24 cellular contexts compared by ENCODE assay signal in the genomic region with DNA sequence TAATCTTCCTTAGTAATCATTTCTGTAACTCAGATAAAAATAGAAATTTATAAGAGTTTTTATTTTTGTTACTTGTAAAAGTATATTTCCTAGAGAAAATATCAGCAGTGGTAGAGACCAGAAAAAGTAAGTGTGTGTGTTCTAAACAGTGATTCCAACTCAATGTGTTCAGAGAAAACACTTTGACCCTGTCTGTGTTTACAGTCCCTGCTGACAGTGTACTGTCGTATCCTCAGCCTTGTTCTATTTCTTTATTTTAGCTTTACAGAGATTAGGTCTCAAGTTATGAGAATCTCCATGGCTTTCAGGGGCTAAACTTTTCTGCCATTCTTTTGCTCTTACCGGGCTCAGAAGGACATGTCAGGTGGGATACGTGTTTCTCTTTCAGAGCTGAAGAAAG. TPM values are rescaled to one million over a fixed set of nuclear protein-coding genes. Genes with fewer than 3 reads are reported as not detected.
DNase-seq lines count a peak whose midpoint lies in the region; ATAC-seq, FAIRE-seq and TF ChIP-seq lines count a peak whose summit lies in the region.
"Had no signal": no experiment of that assay in that cellular context is flagged by ENCODE, and none has a peak within 500 bp of the region (broad histone marks: within the 10 kb centered on the region; RNA-seq: fewer than 3 reads in every experiment).

No MANE protein-coding gene starts in this region.

- H3K79me2 ChIP-seq in HepG2 (ENCODE audit: insufficient read depth, low read length) (no peaks in the 10 kb centered on the region), mesendoderm (ENCODE audit: control insufficient read depth, insufficient read depth, low read length) (no peaks in the 10 kb centered on the region)

- H3K27me3 ChIP-seq in HepG2 (ENCODE audit: control insufficient read depth in 1 of 2, insufficient read depth in 2 of 2, low read length in 2 of 2): 0 out of 5 replicates have a peak, but pooled peaks cover 0 to 6% of the 10 kb centered on the region in 2 experiments
- no peaks in the 10 kb centered on the region for H3K27me3 ChIP-seq in mesendoderm (ENCODE audit: insufficient read depth, low read length, poor library complexity)
- H3K27me3 ChIP-seq: BE2C; BLaER1 treated with 17β-estradiol and CSF1 and Interleukin-3, amounts not matched to agents 10 nM and 100 nM had no signal

- peaks cover 16 to 18% of the 10 kb centered on the region in 2 donors for H3K27me3 Mint-ChIP-seq in T-cell

- no peak for TF ChIP-seq EP300 in HepG2 (IDR thresholded peaks at IDR 0.05; ENCODE audit: low read depth in 2 of 2, low read length in 2 of 2)
- no peak for TF ChIP-seq EP300 in HepG2 (CRISPR knock-in tag; IDR thresholded peaks at IDR 0.05; ENCODE audit: borderline replicate concordance)

- H2BK5ac ChIP-seq in mesendoderm (ENCODE audit: low read length): no peak overlapping the region

- no peak overlapping the region for H3K23ac ChIP-seq in mesendoderm (ENCODE audit: low read length)

- POLR2A ChIA-PET in HepG2 (lab: Yijun Ruan, JAX): no interaction called here
- POLR2A ChIA-PET in T-cell (lab: Charles Lee): interaction anchor here in 1 of 2 donors (0.7 kb wide), 1 partner anchor 8 kb away, joined by 3 read pairs; no protein-coding TSS in a partner anchor

- no peak overlapping the region for H3K4me3 Mint-ChIP-seq in T-cell
- H3K4me3 Mint-ChIP-seq: CD14-positive monocyte; CD4-positive, alpha-beta T cell; CD8-positive, alpha-beta memory T cell; GM23338; H9 had no signal

- H3K36me3 ChIP-seq in SK-N-MC (ENCODE audit: insufficient read depth, low read length) (peaks cover 13% of the 10 kb centered on the region), HepG2 (replicated peaks in 1 of 2; ENCODE audit: control insufficient read depth in 1 of 2, insufficient read depth in 2 of 2, low read length in 2 of 2) (no peaks in the 10 kb centered on the region), mesendoderm (ENCODE audit: control insufficient read depth, insufficient read depth, low read length) (no peaks in the 10 kb centered on the region)
- H3K36me3 ChIP-seq: BE2C; BLaER1 treated with 17β-estradiol and CSF1 and Interleukin-3, amounts not matched to agents 10 nM and 100 nM had no signal

- FAIRE-seq in HepG2 (lab: Jason Lieb, UNC): no peak
- FAIRE-seq: GM12891, GM19239 had no signal

- H3K9me3 ChIP-seq in SK-N-MC (ENCODE audit: low read depth, low read length): peaks cover 3% of the 10 kb centered on the region; the same call in 1 of the 2 replicates
- H3K9me3 ChIP-seq in HepG2 (ENCODE audit: low read length): no peaks in the 10 kb centered on the region
- H3K9me3 ChIP-seq: BE2C; BLaER1 treated with 17β-estradiol and CSF1 and Interleukin-3, amounts not matched to agents 10 nM and 100 nM had no signal

- no peak overlapping the region for H3K56ac ChIP-seq in mesendoderm (ENCODE audit: low read length)

- H3K79me1 ChIP-seq in mesendoderm (ENCODE audit: low read length): no peaks in the 10 kb centered on the region

- H3K4me1 Mint-ChIP-seq in T-cell: peaks cover 0 to 2% (median 0%) of the 10 kb centered on the region in 3 donors
- H3K4me1 Mint-ChIP-seq: CD8-positive, alpha-beta memory T cell had no signal

- no peak for TF ChIP-seq POLR2A in HepG2 (IDR thresholded peaks at IDR 0.05; ENCODE audit: insufficient read depth in 1 of 2, low read depth in 2 of 2, low read length in 2 of 2)

- no peak overlapping the region for H4K5ac ChIP-seq in mesendoderm (ENCODE audit: low read length)

- CTCF ChIA-PET in HepG2 (lab: Yijun Ruan, JAX; ENCODE audit: low intra/inter-chr PET ratio, low total read pairs) (no interaction called here), T-cell (lab: Charles Lee) (no interaction called here)

- H3K4ac ChIP-seq in mesendoderm (ENCODE audit: low read depth, low read length): no peak overlapping the region

- no peak overlapping the region for H2AK5ac ChIP-seq in mesendoderm (ENCODE audit: low read length)

- H2BK120ac ChIP-seq in mesendoderm (ENCODE audit: low read depth, low read length): no peak overlapping the region

- in situ Hi-C loops in HepG2 (cut with HindIII; ENCODE audit: extremely low pct_ligation_motif_present, low pct_unique_long_range_greater_than_20kb): no loop called here

- ATAC-seq in HepG2 (peak; percentile 75), GM18861 (IDR thresholded peaks at IDR 0.05; ENCODE audit: unreplicated experiment) (no peak), T-cell (replicated peaks in 1 of 4) (no peak)
- ATAC-seq: GM23338, HCT116 had no signal

- TF ChIP-seq RAD21 in HepG2 (CRISPR knock-in tag; IDR thresholded peaks at IDR 0.05): no peak

- H3K4me3 ChIP-seq in SK-N-MC: no peak overlapping the region
- no peak overlapping the region for H3K4me3 ChIP-seq in HepG2 (replicated peaks in 1 of 3; ENCODE audit: insufficient read depth in 1 of 3, low read depth in 2 of 3, low read length in 3 of 3)
- H3K4me3 ChIP-seq in mesendoderm (ENCODE audit: low read length): no peak overlapping the region
- H3K4me3 ChIP-seq: BLaER1 treated with 17β-estradiol and CSF1 and Interleukin-3, amounts not matched to agents 10 nM and 100 nM; GM23338 had no signal

- no peaks in the 10 kb centered on the region for H3K36me3 Mint-ChIP-seq in T-cell
- H3K36me3 Mint-ChIP-seq: CD8-positive, alpha-beta memory T cell had no signal

- H3K18ac ChIP-seq in mesendoderm (ENCODE audit: low read length): no peak overlapping the region

- no peak overlapping the region for H4K8ac ChIP-seq in mesendoderm (ENCODE audit: low read depth, low read length)

- H3K4me1 ChIP-seq in HepG2 (ENCODE audit: insufficient read depth, low read length) (no peaks in the 10 kb centered on the region), mesendoderm (ENCODE audit: control insufficient read depth, low read depth, low read length) (no peaks in the 10 kb centered on the region)
- H3K4me1 ChIP-seq: BE2C had no signal

- no TSS peak for BruUV-seq in HepG2 (replicated peaks; lab: Mats Ljungman, UMichigan)

- no peaks in the 10 kb centered on the region for H4K20me1 ChIP-seq in HepG2 (ENCODE audit: insufficient read depth, low read length)
- H4K20me1 ChIP-seq: BLaER1 treated with 17β-estradiol and CSF1 and Interleukin-3, amounts not matched to agents 10 nM and 100 nM had no signal

- no peak overlapping the region for H2BK15ac ChIP-seq in mesendoderm (replicated peaks; ENCODE audit: low read depth)

- H3K9ac ChIP-seq in SK-N-MC (ENCODE audit: insufficient read length) (peak overlapping the region; percentile 90), HepG2 (ENCODE audit: insufficient read depth, low read depth, low read length) (no peak overlapping the region), mesendoderm (ENCODE audit: low read length) (no peak overlapping the region)
- H3K9ac ChIP-seq: BLaER1 treated with 17β-estradiol and CSF1 and Interleukin-3, amounts not matched to agents 10 nM and 100 nM had no signal

- WGBS in HepG2 (ENCODE audit: low lambda C conversion rate): 12% methylated on average over 3 of the region's 3 CpGs
- no CpG with 5 or more reads among the region's 3 CpGs for WGBS in mesendoderm (ENCODE audit: extremely low coverage, insufficient coverage, low lambda C conversion rate)

- H2AFZ ChIP-seq in HepG2 (ENCODE audit: low read length): no peak overlapping the region
- H2AFZ ChIP-seq: GM23338 had no signal

- H3K4me2 ChIP-seq in HepG2 (ENCODE audit: low read depth, low read length) (no peak overlapping the region), mesendoderm (ENCODE audit: low read length) (no peak overlapping the region)
- H3K4me2 ChIP-seq: BLaER1 treated with 17β-estradiol and CSF1 and Interleukin-3, amounts not matched to agents 10 nM and 100 nM; GM23338 had no signal

- no peak for DNase-seq in SK-N-MC (ENCODE audit: low read depth, low spot score)
- no peak for DNase-seq in HepG2 (ENCODE audit: low spot score)
- no peak for DNase-seq in mesendoderm
- DNase-seq in T-cell: no peak
- DNase-seq in D341Med (ENCODE audit: low spot score): no peak
- DNase-seq: AML-193; BE2C; CD4-positive, alpha-beta T cell; CD8-positive, alpha-beta memory T cell; DMS53; DMS79 treated with DMSO at 0.1 percent for 48 hours; GF-D8; H9 had no signal

- H3K27ac Mint-ChIP-seq in T-cell: no peak overlapping the region
- H3K27ac Mint-ChIP-seq: CD14-positive monocyte; CD4-positive, alpha-beta T cell; CD8-positive, alpha-beta memory T cell; GM23338; H9 had no signal

- intact Hi-C loops in HepG2 (cut with micrococcal nuclease; ENCODE audit: unreplicated experiment): no loop called here

- H3K9me3 Mint-ChIP-seq in T-cell: no peaks in the 10 kb centered on the region
- H3K9me3 Mint-ChIP-seq: CD4-positive, alpha-beta T cell; GM23338; H9 had no signal

- TF ChIP-seq CTCF in HepG2 (CRISPR knock-in tag; IDR thresholded peaks at IDR 0.05): no peak

- H3K27ac ChIP-seq in SK-N-MC: peak overlapping the region; percentile 100
- H3K27ac ChIP-seq in HepG2 (ENCODE audit: extremely low read length, insufficient read depth, low read length): no peak overlapping the region
- H3K27ac ChIP-seq in mesendoderm (ENCODE audit: low read depth, low read length): peak overlapping the region; percentile 7
- H3K27ac ChIP-seq: BLaER1 treated with 17β-estradiol and CSF1 and Interleukin-3, amounts not matched to agents 10 nM and 100 nM had no signal

RNA-seq across cellular contexts. Expression of gene LYVE1, which starts 10.2 kb away (rescaled TPM):
- 0.81 and 1.4 TPM in 2 replicates for total RNA-seq in HepG2 (2016; rRNA removed; fragmentation: Illumina TruSeq; extraction: Trizol)
- 0.09 and 0.10 TPM in 2 replicates for total RNA-seq in HepG2 (2016; cell fraction: cytosol; rRNA removed; fragmentation: Illumina TruSeq; extraction: Trizol; ENCODE audit: low read depth)
- 0.65 and 1.3 TPM in 2 replicates for total RNA-seq in HepG2 (2016; cell fraction: insoluble cytoplasmic fraction; rRNA removed; fragmentation: Illumina TruSeq; extraction: Trizol)
- 0.34 TPM in 2 replicates for total RNA-seq in HepG2 (2016; cell fraction: membrane; rRNA removed; fragmentation: Illumina TruSeq; extraction: Trizol)
- total RNA-seq in HepG2 (2016; cell fraction: nucleus; rRNA removed; fragmentation: Illumina TruSeq; extraction: Trizol): 1.4 and 1.7 TPM in 2 replicates
- 0.82 and 1.2 TPM in 2 replicates for polyA plus RNA-seq in HepG2 (2011; rRNA removed)
- 0.48 and 0.72 TPM in 2 replicates for polyA plus RNA-seq in HepG2 (2011; cell fraction: cytosol; rRNA removed)
- 0.32 and 0.35 TPM in 2 replicates for polyA plus RNA-seq in HepG2 (2011; cell fraction: nucleus; rRNA removed)
- 0.11 and 0.16 TPM in 2 replicates for polyA plus RNA-seq in HepG2 (2012)
- 0.08 and 0.14 TPM in 2 replicates for polyA plus RNA-seq in HepG2 (2016; cell fraction: cytosol; fragmentation: Illumina TruSeq; extraction: Trizol; ENCODE audit: low read depth)
- polyA plus RNA-seq in HepG2 (2016; cell fraction: insoluble cytoplasmic fraction; fragmentation: Illumina TruSeq; extraction: Trizol; ENCODE audit: low read depth): 0.72 and 0.82 TPM in 2 replicates
- polyA plus RNA-seq in HepG2 (2016; cell fraction: membrane; fragmentation: Illumina TruSeq; extraction: Trizol; ENCODE audit: low read depth): 0.19 and 0.28 TPM in 2 replicates
- polyA plus RNA-seq in HepG2 (2016; cell fraction: nucleus; fragmentation: Illumina TruSeq; extraction: Trizol; ENCODE audit: insufficient read depth, low read depth): 1.2 and 3.0 TPM in 2 replicates
- 0.04 TPM in 1 of 2 replicates, not detected in the other for polyA minus RNA-seq in HepG2 (2011; rRNA and poly(A)+ RNA removed; ENCODE audit: low replicate concordance)
- polyA minus RNA-seq in HepG2 (2011; cell fraction: cytosol; rRNA and poly(A)+ RNA removed): 0.69 TPM in 1 of 2 replicates, not detected in the other
- 0.26 TPM in 1 of 2 replicates, not detected in the other for polyA minus RNA-seq in HepG2 (2011; cell fraction: nucleus; rRNA and poly(A)+ RNA removed)
- 0.04 TPM for polyA plus RNA-seq in mesendoderm (2013, experiment 1 of 2)
- polyA plus RNA-seq in mesendoderm (2013, experiment 2 of 2): 0.08 TPM
- under 1 TPM in 3 of 5 donors, not detected in 2; 0.33 to 0.61 (median 0.38) TPM for total RNA-seq in T-cell
- total RNA-seq: A172; CD4-positive, alpha-beta T cell; CD8-positive, alpha-beta memory T cell; Daoy; G401; H4; H9 had no signal
- polyA plus RNA-seq: CD8-positive, alpha-beta memory T cell; GM23338 had no signal

RNA-seq across cellular contexts. Expression of gene RNF141, which starts 17.3 kb away (rescaled TPM):
- total RNA-seq in HepG2 (2016; rRNA removed; fragmentation: Illumina TruSeq; extraction: Trizol): 22.4 and 34.8 TPM in 2 replicates
- total RNA-seq in HepG2 (2016; cell fraction: cytosol; rRNA removed; fragmentation: Illumina TruSeq; extraction: Trizol; ENCODE audit: low read depth): 16.5 and 19.0 TPM in 2 replicates
- 22.0 and 33.1 TPM in 2 replicates for total RNA-seq in HepG2 (2016; cell fraction: insoluble cytoplasmic fraction; rRNA removed; fragmentation: Illumina TruSeq; extraction: Trizol)
- total RNA-seq in HepG2 (2016; cell fraction: membrane; rRNA removed; fragmentation: Illumina TruSeq; extraction: Trizol): 47.5 and 47.9 TPM in 2 replicates
- 10.6 and 10.7 TPM in 2 replicates for total RNA-seq in HepG2 (2016; cell fraction: nucleus; rRNA removed; fragmentation: Illumina TruSeq; extraction: Trizol)
- polyA plus RNA-seq in HepG2 (2011; rRNA removed): 6.8 and 9.3 TPM in 2 replicates
- polyA plus RNA-seq in HepG2 (2011; cell fraction: cytosol; rRNA removed): 4.2 and 7.1 TPM in 2 replicates
- 1.7 and 2.8 TPM in 2 replicates for polyA plus RNA-seq in HepG2 (2011; cell fraction: nucleus; rRNA removed)
- polyA plus RNA-seq in HepG2 (2012): 10.1 and 16.8 TPM in 2 replicates
- polyA plus RNA-seq in HepG2 (2016; cell fraction: cytosol; fragmentation: Illumina TruSeq; extraction: Trizol; ENCODE audit: low read depth): 38.7 and 47.4 TPM in 2 replicates
- polyA plus RNA-seq in HepG2 (2016; cell fraction: insoluble cytoplasmic fraction; fragmentation: Illumina TruSeq; extraction: Trizol; ENCODE audit: low read depth): 24.7 and 25.7 TPM in 2 replicates
- polyA plus RNA-seq in HepG2 (2016; cell fraction: membrane; fragmentation: Illumina TruSeq; extraction: Trizol; ENCODE audit: low read depth): 33.5 and 35.6 TPM in 2 replicates
- polyA plus RNA-seq in HepG2 (2016; cell fraction: nucleus; fragmentation: Illumina TruSeq; extraction: Trizol; ENCODE audit: insufficient read depth, low read depth): 10.8 and 13.8 TPM in 2 replicates
- polyA minus RNA-seq in HepG2 (2011; rRNA and poly(A)+ RNA removed; ENCODE audit: low replicate concordance): 2.3 and 3.6 TPM in 2 replicates
- polyA minus RNA-seq in HepG2 (2011; cell fraction: cytosol; rRNA and poly(A)+ RNA removed): 5.2 and 5.4 TPM in 2 replicates
- polyA minus RNA-seq in HepG2 (2011; cell fraction: nucleus; rRNA and poly(A)+ RNA removed): 10.7 and 12.4 TPM in 2 replicates
- 11.9 TPM for polyA plus RNA-seq in mesendoderm (2013, experiment 1 of 2)
- 12.2 TPM for polyA plus RNA-seq in mesendoderm (2013, experiment 2 of 2)
- total RNA-seq in T-cell: 10 to 100 TPM; 15.1 to 17.3 (median 15.3) TPM
